In the genomic region with DNA sequence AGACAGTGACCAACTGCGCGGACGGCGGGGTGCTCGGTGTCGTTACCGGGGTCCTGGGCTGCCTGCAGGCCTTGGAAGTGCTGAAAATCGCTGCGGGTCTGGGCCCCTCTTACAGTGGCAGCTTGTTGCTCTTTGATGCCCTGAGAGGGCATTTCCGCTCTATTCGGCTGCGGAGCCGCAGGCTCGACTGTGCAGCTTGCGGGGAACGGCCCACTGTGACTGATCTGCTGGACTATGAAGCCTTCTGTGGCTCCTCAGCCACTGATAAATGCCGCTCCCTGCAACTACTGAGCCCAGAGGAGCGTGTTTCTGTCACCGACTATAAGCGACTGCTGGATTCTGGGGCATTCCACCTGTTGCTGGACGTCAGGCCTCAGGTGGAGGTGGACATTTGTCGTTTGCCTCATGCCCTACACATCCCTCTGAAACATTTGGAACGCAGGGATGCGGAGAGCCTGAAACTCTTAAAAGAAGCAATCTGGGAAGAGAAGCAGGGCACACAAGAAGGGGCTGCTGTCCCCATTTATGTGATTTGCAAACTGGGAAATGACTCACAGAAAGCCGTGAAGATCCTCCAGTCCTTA, we compare ENCODE assay signal across 9 cellular contexts. TPM values are rescaled to one million over a fixed set of nuclear protein-coding genes. Genes with fewer than 3 reads are reported as not detected.
A peak's percentile ranks its signal among the peaks of the same experiment; 100 is the strongest.
DNase-seq lines count a peak whose midpoint lies in the region; ATAC-seq and TF ChIP-seq lines count a peak whose summit lies in the region.
"Had no signal": no experiment of that assay in that cellular context is flagged by ENCODE, and none has a peak within 500 bp of the region (broad histone marks: within the 10 kb centered on the region; RNA-seq: fewer than 3 reads in every experiment).

No MANE protein-coding gene starts in this region.

- H4K20me1 ChIP-seq in Karpas-422 (ENCODE audit: insufficient read depth, low read depth, low read length) = peaks cover 27% of the 10 kb centered on the region

- DNase-seq in AG09309 (ENCODE audit: low read depth) (no peak), Karpas-422 (no peak), dorsolateral prefrontal cortex (no peak), DMS114 treated with DMSO at 0.1 percent for 48 hours (lab: John Stamatoyannopoulos, UW; ENCODE audit: unreplicated experiment) (no peak), HuH-7.5 (ENCODE audit: low spot score) (no peak)
- DNase-seq in naive thymus-derived CD8-positive, alpha-beta T cell = no peak
- DNase-seq in stimulated activated CD4-positive, alpha-beta T cell treated with anti-CD3 and anti-CD28 coated beads, Interleukin-2, amount 100 ng/mL, for 24 hours = no peak
- DNase-seq: KBM-7 had no signal

- peaks cover 20 to 71% (median 62%) of the 10 kb centered on the region in 4 donors for H3K4me1 Mint-ChIP-seq in naive thymus-derived CD8-positive, alpha-beta T cell

- H3K4me1 ChIP-seq in Karpas-422 (ENCODE audit: low read length) = peaks cover 43% of the 10 kb centered on the region

- no peaks in the 10 kb centered on the region for H3K9me2 ChIP-seq in Karpas-422 (replicated peaks; ENCODE audit: insufficient read depth, low read length)

- no peaks in the 10 kb centered on the region for H3K27me3 ChIP-seq in Karpas-422 (ENCODE audit: low read length)
- no peaks in the 10 kb centered on the region for H3K27me3 ChIP-seq in dorsolateral prefrontal cortex

- POLR2A ChIA-PET in naive thymus-derived CD8-positive, alpha-beta T cell (lab: Charles Lee) = interaction anchor here (1.8 to 3.8 kb wide), 3 partner anchors 9 to 169 kb away, joined by 4 to 107 read pairs (median 17); a partner anchor contains a TSS

- peaks cover 5 to 28% (median 5%) of the 10 kb centered on the region in 3 donors for H3K36me3 Mint-ChIP-seq in naive thymus-derived CD8-positive, alpha-beta T cell

- H3K4me3 Mint-ChIP-seq in naive thymus-derived CD8-positive, alpha-beta T cell = peak overlapping the region; percentile 91 to 98 (median 96)

- peaks cover 56% of the 10 kb centered on the region for H3K79me2 ChIP-seq in Karpas-422 (ENCODE audit: low read length)

- H2AFZ ChIP-seq in Karpas-422 (ENCODE audit: low read length) = no peak overlapping the region

- H3K4me2 ChIP-seq in Karpas-422 (ENCODE audit: low read depth, low read length, poor library complexity, severe bottlenecking) = peak overlapping the region; percentile 98

- H3K9me3 Mint-ChIP-seq in naive thymus-derived CD8-positive, alpha-beta T cell = no peaks in the 10 kb centered on the region

- no peaks in the 10 kb centered on the region for H3K27me3 Mint-ChIP-seq in naive thymus-derived CD8-positive, alpha-beta T cell

- no peak for ATAC-seq in naive thymus-derived CD8-positive, alpha-beta T cell
- no peak for ATAC-seq in HG02981 (IDR thresholded peaks at IDR 0.05; ENCODE audit: unreplicated experiment)

- H3K27ac ChIP-seq in Karpas-422 (ENCODE audit: low read length) = no peak overlapping the region
- H3K27ac ChIP-seq in dorsolateral prefrontal cortex = peak overlapping the region in 4 of 59 donors; percentile 84 to 97 (median 96)

- peak overlapping the region; percentile 91; the same call in 1 of the 2 replicates for H3K9ac ChIP-seq in Karpas-422 (ENCODE audit: low read length)

- TF ChIP-seq CTCF in AG09309 (IDR thresholded peaks at IDR 0.05; ENCODE audit: control insufficient read depth, insufficient read depth, low read depth, low read length, missing control alignments) (no peak), dorsolateral prefrontal cortex (IDR thresholded peaks at IDR 0.05 in 54 of 56, conservative IDR thresholded peaks at IDR 0.05 in 2 of 56; ENCODE audit: low read depth in 1 of 56, partially characterized antibody in 56 of 56) (no peak)

- H3K9me3 ChIP-seq in Karpas-422 (ENCODE audit: low read length) = no peaks in the 10 kb centered on the region

- peak overlapping the region; percentile 98 to 100 (median 99) for H3K27ac Mint-ChIP-seq in naive thymus-derived CD8-positive, alpha-beta T cell

- peak overlapping the region; percentile 89 for H3K4me3 ChIP-seq in AG09309 (ENCODE audit: control insufficient read depth, low read depth, low read length)
- peak overlapping the region; percentile 94 for H3K4me3 ChIP-seq in Karpas-422 (ENCODE audit: low read length)
- H3K4me3 ChIP-seq in dorsolateral prefrontal cortex = peak overlapping the region; percentile 72 to 100 (median 98)

- intact Hi-C loops in dorsolateral prefrontal cortex (cut with DNase I) = loop anchor here (2.0 kb wide), 1 partner anchor 29 kb away; a partner anchor contains a TSS

- peaks cover 11% of the 10 kb centered on the region for H3K36me3 ChIP-seq in Karpas-422 (ENCODE audit: insufficient read depth, low read length)

RNA-seq across cellular contexts. Expression of a gene that starts 1.0 kb away (rescaled TPM):
- total RNA-seq in Karpas-422 (2014; rRNA removed; shearing (Covaris generic); ENCODE audit: low replicate concordance) = 4.8 and 5.5 TPM in 2 replicates
- total RNA-seq in dorsolateral prefrontal cortex = 1 to 10 TPM; 3.1 to 7.1 (median 4.6) TPM
- total RNA-seq in naive thymus-derived CD8-positive, alpha-beta T cell = 1 to 10 TPM; 8.4 to 8.8 TPM
- 1 to 10 TPM; 3.5 to 4.8 (median 4.6) TPM for polyA plus RNA-seq in naive thymus-derived CD8-positive, alpha-beta T cell

RNA-seq across cellular contexts. Expression of a gene that starts 1.3 kb away (rescaled TPM):
- total RNA-seq in Karpas-422 (2014; rRNA removed; shearing (Covaris generic); ENCODE audit: low replicate concordance) = 37.5 and 67.2 TPM in 2 replicates
- total RNA-seq in dorsolateral prefrontal cortex = 10 to 100 TPM; 12.9 to 36.2 (median 25.1) TPM
- 10 to 100 TPM; 45.4 to 46.6 TPM for total RNA-seq in naive thymus-derived CD8-positive, alpha-beta T cell
- polyA plus RNA-seq in naive thymus-derived CD8-positive, alpha-beta T cell = 10 to 100 TPM; 65.0 to 79.8 (median 75.3) TPM

RNA-seq across cellular contexts. Expression of a gene that starts 28.4 kb away (rescaled TPM):
- 40.1 and 55.5 TPM in 2 replicates for total RNA-seq in Karpas-422 (2014; rRNA removed; shearing (Covaris generic); ENCODE audit: low replicate concordance)
- 100 to 1,000 TPM in 2 of 120 experiments, 10 to 100 TPM in 118; 48.0 to 106 (median 69.6) TPM for total RNA-seq in dorsolateral prefrontal cortex
- 10 to 100 TPM; 73.4 to 73.8 TPM for total RNA-seq in naive thymus-derived CD8-positive, alpha-beta T cell
- 10 to 100 TPM in 1 of 3 donors, 1 to 10 TPM in 2; 6.3 to 10.9 (median 8.2) TPM for polyA plus RNA-seq in naive thymus-derived CD8-positive, alpha-beta T cell
